In the genomic region with DNA sequence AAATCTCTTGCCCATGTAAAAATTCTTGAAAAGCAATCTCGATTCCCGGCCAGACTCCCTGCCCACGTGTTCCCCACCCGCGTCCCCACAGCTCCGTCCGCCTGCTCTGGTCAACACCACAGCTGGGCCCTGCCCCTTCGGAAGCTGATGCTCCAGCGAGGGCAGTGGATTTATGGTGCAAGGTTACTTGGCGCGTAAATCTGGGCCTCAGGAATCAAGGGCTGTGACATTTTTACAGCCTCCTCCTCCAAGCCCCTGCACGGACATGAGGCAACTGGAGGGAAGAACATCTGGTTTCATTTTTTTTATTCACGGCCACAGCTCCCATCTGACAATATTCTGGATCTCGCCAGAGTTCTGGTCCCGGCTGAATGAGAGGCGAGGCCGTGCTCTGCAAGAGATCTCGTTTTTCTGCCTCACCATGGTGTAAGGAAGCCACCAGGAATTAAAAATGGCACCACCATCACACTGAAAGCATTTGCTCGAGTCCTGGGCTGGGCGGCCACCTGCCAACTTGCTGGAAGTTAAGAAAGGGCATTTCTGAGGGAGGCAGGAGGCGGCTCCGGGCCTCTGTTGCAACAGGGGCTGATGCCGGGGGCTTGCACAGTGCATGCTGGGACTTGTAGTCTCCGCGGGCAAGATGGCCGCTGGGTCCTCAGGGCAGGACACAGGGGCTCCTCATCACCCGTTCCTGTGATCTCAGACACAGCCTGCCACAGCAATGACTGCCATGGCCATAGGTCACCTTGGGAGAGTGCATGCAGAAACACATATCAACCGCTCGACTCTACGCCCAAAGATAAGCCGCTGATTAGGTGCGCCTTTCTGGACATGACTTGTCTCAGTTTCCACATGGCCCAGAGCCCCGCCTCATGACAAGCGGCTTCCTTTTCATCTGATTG, we compare ENCODE assay signal across 9 cellular contexts.
DNase-seq lines count a peak whose midpoint lies in the region; ATAC-seq, FAIRE-seq and TF ChIP-seq lines count a peak whose summit lies in the region.
"Had no signal": no experiment of that assay in that cellular context is flagged by ENCODE, and none has a peak within 500 bp of the region (broad histone marks: within the 10 kb centered on the region; RNA-seq: fewer than 3 reads in every experiment).

No MANE protein-coding gene starts in this region.

- H3T11ph ChIP-seq in H9 (ENCODE audit: low read length): no peak overlapping the region

- peaks cover 25 to 33% of the 10 kb centered on the region in 2 experiments for H3K4me1 Mint-ChIP-seq in H9
- H3K4me1 Mint-ChIP-seq in stimulated activated effector memory CD8-positive, alpha-beta T cell treated with anti-CD3 and anti-CD28 coated beads, Interleukin-12 subunit alpha, Interleukin-12 subunit beta, amount 100 ng/mL, for 72 hours: no peaks in the 10 kb centered on the region

- H3K4me3 Mint-ChIP-seq in H9: peak overlapping the region in 1 of 2 experiments; percentile 16; a peak in 1 of 5 replicates
- H3K4me3 Mint-ChIP-seq in stimulated activated effector memory CD8-positive, alpha-beta T cell treated with anti-CD3 and anti-CD28 coated beads, Interleukin-12 subunit alpha, Interleukin-12 subunit beta, amount 100 ng/mL, for 72 hours: no peak overlapping the region

- no peaks in the 10 kb centered on the region for H3K9me3 ChIP-seq in H9 (ENCODE audit: control insufficient read depth, low read depth, low read length)
- no peaks in the 10 kb centered on the region for H3K9me3 ChIP-seq in body of pancreas
- no peaks in the 10 kb centered on the region for H3K9me3 ChIP-seq in kidney (ENCODE audit: control insufficient read depth in 1 of 2, low read length in 2 of 2)

- no peak overlapping the region for H3K23ac ChIP-seq in H9 (ENCODE audit: insufficient read length, low read depth, low read length)

- peak overlapping the region; percentile 33 for H3K4me2 ChIP-seq in H9 (ENCODE audit: insufficient read depth, insufficient read length, low read length)

- no peak overlapping the region for H4K91ac ChIP-seq in H9 (ENCODE audit: insufficient read length, low read depth, low read length)

- H3K36me3 ChIP-seq in body of pancreas (replicated peaks in 1 of 2; ENCODE audit: insufficient read depth in 1 of 2, low read depth in 2 of 2) (no peaks in the 10 kb centered on the region), kidney (ENCODE audit: control insufficient read depth in 1 of 2, insufficient read depth in 2 of 2, low read length in 2 of 2) (no peaks in the 10 kb centered on the region)

- intact Hi-C loops in body of pancreas (cut with DNase I) (no loop called here), kidney (cut with DNase I) (no loop called here), dorsolateral prefrontal cortex (cut with DNase I) (no loop called here)

- H4K8ac ChIP-seq in H9 (replicated peaks; ENCODE audit: insufficient read length, low read depth, low read length): no peak overlapping the region

- H3K4ac ChIP-seq in H9 (ENCODE audit: low read depth, low read length): no peak overlapping the region

- no peak overlapping the region for H3K14ac ChIP-seq in H9 (ENCODE audit: insufficient read depth, low read length)

- no peak overlapping the region for H2BK12ac ChIP-seq in H9 (ENCODE audit: insufficient read length, low read depth, low read length)

- H2BK20ac ChIP-seq in H9 (ENCODE audit: low read depth, low read length, poor library complexity, severe bottlenecking): no peak overlapping the region

- H3K27ac ChIP-seq in H9 (ENCODE audit: insufficient read length, low read depth, low read length) (no peak overlapping the region), body of pancreas (no peak overlapping the region), kidney (ENCODE audit: low read depth in 2 of 2, low read length in 2 of 2) (peak overlapping the region in 1 of 2 donors; percentile 30), dorsolateral prefrontal cortex (no peak overlapping the region)

- H2BK120ac ChIP-seq in H9 (ENCODE audit: low read depth, low read length, poor library complexity, severe bottlenecking): no peak overlapping the region

- H3K9me3 Mint-ChIP-seq in H9: no peaks in the 10 kb centered on the region; a peak in 1 of 5 replicates
- no peaks in the 10 kb centered on the region for H3K9me3 Mint-ChIP-seq in stimulated activated effector memory CD8-positive, alpha-beta T cell treated with anti-CD3 and anti-CD28 coated beads, Interleukin-12 subunit alpha, Interleukin-12 subunit beta, amount 100 ng/mL, for 72 hours
- H3K9me3 Mint-ChIP-seq: activated naive CD4-positive, alpha-beta T cell treated with anti-CD3 and anti-CD28 coated beads, Interleukin-2, amount 50 U/mL, for 72 hours had no signal

- no peaks in the 10 kb centered on the region for H3K79me2 ChIP-seq in H9 (ENCODE audit: insufficient read depth, low read length)

- H2BK15ac ChIP-seq in H9 (ENCODE audit: low read depth, low read length): no peak overlapping the region

- H3K23me2 ChIP-seq in H9 (ENCODE audit: insufficient read length, low read depth, low read length, poor library complexity, severe bottlenecking): no peaks in the 10 kb centered on the region

- no peak overlapping the region for H2AFZ ChIP-seq in H9 (ENCODE audit: low read length)

- no peaks in the 10 kb centered on the region for H3K36me3 Mint-ChIP-seq in H9 (ENCODE audit: insufficient read depth in 1 of 3, low read depth in 3 of 3)
- H3K36me3 Mint-ChIP-seq in stimulated activated effector memory CD8-positive, alpha-beta T cell treated with anti-CD3 and anti-CD28 coated beads, Interleukin-12 subunit alpha, Interleukin-12 subunit beta, amount 100 ng/mL, for 72 hours: no peaks in the 10 kb centered on the region
- H3K36me3 Mint-ChIP-seq: activated naive CD4-positive, alpha-beta T cell treated with anti-CD3 and anti-CD28 coated beads, Interleukin-2, amount 50 U/mL, for 72 hours had no signal

- ATAC-seq in body of pancreas (peak; percentile 55), HG03469 (IDR thresholded peaks at IDR 0.05; ENCODE audit: unreplicated experiment) (no peak), HG02642 (IDR thresholded peaks at IDR 0.05; ENCODE audit: poor library complexity, unreplicated experiment) (no peak), GM21529 (IDR thresholded peaks at IDR 0.05; ENCODE audit: unreplicated experiment) (no peak)
- peak; percentile 47 for ATAC-seq in stimulated activated effector memory CD8-positive, alpha-beta T cell treated with anti-CD3 and anti-CD28 coated beads, Interleukin-12 subunit alpha, Interleukin-12 subunit beta, amount 100 ng/mL, for 72 hours
- ATAC-seq: activated naive CD4-positive, alpha-beta T cell treated with anti-CD3 and anti-CD28 coated beads, Interleukin-2, amount 50 U/mL, for 72 hours had no signal

- TF ChIP-seq CTCF in H9 (conservative IDR thresholded peaks at IDR 0.05): no peak
- TF ChIP-seq CTCF in body of pancreas (IDR thresholded peaks at IDR 0.05): no peak
- TF ChIP-seq CTCF in kidney (IDR thresholded peaks at IDR 0.05; ENCODE audit: borderline replicate concordance, extremely low read depth, insufficient read depth): no peak
- TF ChIP-seq CTCF in dorsolateral prefrontal cortex (IDR thresholded peaks at IDR 0.05 in 54 of 56, conservative IDR thresholded peaks at IDR 0.05 in 2 of 56; ENCODE audit: low read depth in 1 of 56, partially characterized antibody in 56 of 56): no peak

- H3K79me1 ChIP-seq in H9 (ENCODE audit: insufficient read depth, low read depth, low read length, poor library complexity, severe bottlenecking): no peaks in the 10 kb centered on the region

- H3K18ac ChIP-seq in H9 (ENCODE audit: insufficient read length, low read depth, low read length): peak overlapping the region; percentile 70

- no peak overlapping the region for H3K9ac ChIP-seq in H9 (ENCODE audit: extremely low read depth, insufficient read length, low read length)
- no peak overlapping the region for H3K9ac ChIP-seq in kidney (ENCODE audit: low read length in 2 of 2)

- H2BK5ac ChIP-seq in H9 (ENCODE audit: insufficient read length, low read length): no peak overlapping the region

- H4K5ac ChIP-seq in H9 (ENCODE audit: insufficient read length, low read depth, low read length): peak overlapping the region; percentile 35

- no CpG with 5 or more reads among the region's 34 CpGs for WGBS in H9 (ENCODE audit: extremely low coverage, insufficient read length, low lambda C conversion rate)
- 56 to 57% methylated on average over 33 to 34 of the region's 34 CpGs for WGBS in body of pancreas, 2 donors

- DNase-seq in H9 (peak; percentile 88), body of pancreas (peak in 2 of 4 donors; percentile 30 to 48), kidney (peak; percentile 91), dorsolateral prefrontal cortex (no peak)
- no peak for DNase-seq in stimulated activated effector memory CD8-positive, alpha-beta T cell treated with anti-CD3 and anti-CD28 coated beads, Interleukin-12 subunit alpha, Interleukin-12 subunit beta, amount 100 ng/mL, for 72 hours (ENCODE audit: low spot score in 2 of 2)

- no peaks in the 10 kb centered on the region for H4K20me1 ChIP-seq in H9 (ENCODE audit: control insufficient read depth, insufficient read depth, insufficient read length)

- H3K27ac Mint-ChIP-seq in H9: peak overlapping the region in 1 of 3 experiments; percentile 51; a peak in 2 of 7 replicates
- no peak overlapping the region for H3K27ac Mint-ChIP-seq in stimulated activated effector memory CD8-positive, alpha-beta T cell treated with anti-CD3 and anti-CD28 coated beads, Interleukin-12 subunit alpha, Interleukin-12 subunit beta, amount 100 ng/mL, for 72 hours
- H3K27ac Mint-ChIP-seq: activated naive CD4-positive, alpha-beta T cell treated with anti-CD3 and anti-CD28 coated beads, Interleukin-2, amount 50 U/mL, for 72 hours had no signal

- no peak for TF ChIP-seq POLR2A in body of pancreas (IDR thresholded peaks at IDR 0.05)

- H3K27me3 ChIP-seq in H9 (ENCODE audit: insufficient read depth, low read length): no peaks in the 10 kb centered on the region
- H3K27me3 ChIP-seq in body of pancreas: no peaks in the 10 kb centered on the region
- peaks cover 0 to 20% (median 0%) of the 10 kb centered on the region in 45 donors for H3K27me3 ChIP-seq in dorsolateral prefrontal cortex

- FAIRE-seq in kidney (lab: Jason Lieb, UNC): no peak

- H3K4me3 ChIP-seq in body of pancreas (no peak overlapping the region), kidney (ENCODE audit: low read length in 2 of 2) (peak overlapping the region; percentile 68 to 88), dorsolateral prefrontal cortex (peak overlapping the region in 9 of 59 donors; percentile 9 to 33 (median 23))

- H3K4me1 ChIP-seq in H9 (ENCODE audit: insufficient read depth, low read length) (peaks cover 4% of the 10 kb centered on the region; the same call in 1 of the 2 replicates), body of pancreas (no peaks in the 10 kb centered on the region), kidney (ENCODE audit: control insufficient read depth in 1 of 2, insufficient read depth in 1 of 2, low read depth in 1 of 2, low read length in 2 of 2) (peaks cover 0 to 8% of the 10 kb centered on the region in 2 donors)

- peaks cover 4% of the 10 kb centered on the region; the same call in 1 of the 2 replicates for H3K27me3 Mint-ChIP-seq in H9 (ENCODE audit: low read depth)

- no peak overlapping the region for H3K56ac ChIP-seq in H9 (ENCODE audit: insufficient read length, low read depth, low read length)

- H2AK5ac ChIP-seq in H9 (ENCODE audit: insufficient read length, low read length): no peak overlapping the region

Comparison
In these comparisons a context has a peak if more than half of its experiments do, and no peak if none do; other contexts are left out.
1. DNase-seq: peak in H9 (single experiment) and kidney (single experiment); none in stimulated activated effector memory CD8-positive, alpha-beta T cell treated with anti-CD3 and anti-CD28 coated beads, Interleukin-12 subunit alpha, Interleukin-12 subunit beta, amount 100 ng/mL, for 72 hours (0 of 2) and dorsolateral prefrontal cortex (0 of 10).
2. ATAC-seq: peak in body of pancreas (single experiment) and stimulated activated effector memory CD8-positive, alpha-beta T cell treated with anti-CD3 and anti-CD28 coated beads, Interleukin-12 subunit alpha, Interleukin-12 subunit beta, amount 100 ng/mL, for 72 hours (single experiment); none in HG03469 (single experiment), HG02642 (single experiment) and GM21529 (single experiment).
3. H3K4me3 ChIP-seq: peak in kidney (2 of 2); none in body of pancreas (0 of 2).